ENCODE assay signal across 18 cellular contexts in the genomic region with DNA sequence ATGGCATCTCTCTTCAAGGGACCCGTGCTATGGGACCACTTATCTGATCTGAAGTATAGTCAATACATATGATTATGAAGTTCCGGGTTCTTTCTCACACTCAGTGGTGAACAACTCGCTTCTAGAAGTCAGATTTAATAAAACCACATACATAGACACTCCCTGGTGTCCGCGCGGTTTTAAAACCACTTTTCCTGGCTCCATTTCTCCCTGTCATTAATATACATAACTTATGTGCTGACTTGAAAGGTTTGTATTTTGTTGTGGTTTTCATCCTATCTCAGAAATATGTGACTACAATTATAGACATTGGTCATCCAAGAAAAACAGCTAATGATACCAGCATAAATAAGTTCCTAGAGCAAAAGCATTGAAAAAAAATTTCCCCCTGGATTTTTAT. TPM values are rescaled to one million over a fixed set of nuclear protein-coding genes. Genes with fewer than 3 reads are reported as not detected.
A peak's percentile ranks its signal among the peaks of the same experiment; 100 is the strongest.
DNase-seq lines count a peak whose midpoint lies in the region; ATAC-seq and TF ChIP-seq lines count a peak whose summit lies in the region.
"Had no signal": no experiment of that assay in that cellular context is flagged by ENCODE, and none has a peak within 500 bp of the region (broad histone marks: within the 10 kb centered on the region; RNA-seq: fewer than 3 reads in every experiment).

No MANE protein-coding gene starts in this region.

- TF ChIP-seq POLR2A in heart left ventricle (IDR thresholded peaks at IDR 0.05) (no peak), esophagus squamous epithelium (IDR thresholded peaks at IDR 0.05) (no peak), sigmoid colon (IDR thresholded peaks at IDR 0.05) (no peak), vagina (IDR thresholded peaks at IDR 0.05) (no peak), thyroid gland (IDR thresholded peaks at IDR 0.05) (no peak)

- no peak for ATAC-seq in heart left ventricle

- H3K27ac ChIP-seq in right atrium auricular region (peak overlapping the region; percentile 13 to 81), heart left ventricle (peak overlapping the region in 4 of 12 donors; percentile 17 to 91 (median 84)), esophagus squamous epithelium (peak overlapping the region; percentile 74 to 91 (median 86)), sigmoid colon (peak overlapping the region; percentile 24 to 82 (median 74)), vagina (peak overlapping the region; percentile 82), thyroid gland (no peak overlapping the region)
- H3K27ac ChIP-seq: C4-2B had no signal

- H3K4me3 ChIP-seq in right atrium auricular region (no peak overlapping the region), heart left ventricle (no peak overlapping the region), esophagus squamous epithelium (no peak overlapping the region), sigmoid colon (no peak overlapping the region), vagina (no peak overlapping the region), thyroid gland (replicated peaks in 1 of 3) (no peak overlapping the region)
- H3K4me3 ChIP-seq: Peyer's patch had no signal

- TF ChIP-seq EP300 in sigmoid colon (IDR thresholded peaks at IDR 0.05): no peak

- no peaks in the 10 kb centered on the region for H3K27me3 ChIP-seq in right atrium auricular region
- H3K27me3 ChIP-seq in heart left ventricle: no peaks in the 10 kb centered on the region
- H3K27me3 ChIP-seq in esophagus squamous epithelium: no peaks in the 10 kb centered on the region
- no peaks in the 10 kb centered on the region for H3K27me3 ChIP-seq in sigmoid colon
- H3K27me3 ChIP-seq in vagina: no peaks in the 10 kb centered on the region
- no peaks in the 10 kb centered on the region for H3K27me3 ChIP-seq in thyroid gland
- H3K27me3 ChIP-seq: Peyer's patch had no signal

- DNase-seq in right atrium auricular region (ENCODE audit: low spot score) (no peak), heart left ventricle (no peak), esophagus squamous epithelium (lab: John Stamatoyannopoulos, UW) (no peak), sigmoid colon (no peak), vagina (ENCODE audit: extremely low spot score in 2 of 2) (peak in 1 of 2 donors; percentile 25), thyroid gland (no peak), kidney tubule cell (ENCODE audit: low spot score) (no peak), HT-29 (ENCODE audit: low spot score) (no peak)
- DNase-seq: GOT3, KG1, NCI-H1092, NCI-H1694, NCI-H2107, NCI-H226, NCI-H524 treated with DMSO at 0.1 percent for 48 hours, Peyer's patch, SHP77 had no signal

- intact Hi-C loops in heart left ventricle (cut with DNase I): loop anchor here in 1 of 10 donors (10.0 kb wide), 1 partner anchor 134 kb away; no protein-coding TSS in a partner anchor
- intact Hi-C loops in esophagus squamous epithelium (cut with DNase I): no loop called here
- intact Hi-C loops in sigmoid colon (cut with DNase I): no loop called here
- intact Hi-C loops in vagina (cut with DNase I): no loop called here
- intact Hi-C loops in thyroid gland (cut with DNase I): no loop called here

- TF ChIP-seq CTCF in right atrium auricular region (IDR thresholded peaks at IDR 0.05) (no peak), heart left ventricle (IDR thresholded peaks at IDR 0.05) (no peak), esophagus squamous epithelium (IDR thresholded peaks at IDR 0.05) (no peak), sigmoid colon (IDR thresholded peaks at IDR 0.05) (no peak), vagina (IDR thresholded peaks at IDR 0.05) (no peak), thyroid gland (IDR thresholded peaks at IDR 0.05) (no peak)

- H3K9me3 ChIP-seq in right atrium auricular region: no peaks in the 10 kb centered on the region
- H3K9me3 ChIP-seq in heart left ventricle: no peaks in the 10 kb centered on the region
- H3K9me3 ChIP-seq in esophagus squamous epithelium: no peaks in the 10 kb centered on the region
- H3K9me3 ChIP-seq in sigmoid colon: no peaks in the 10 kb centered on the region
- no peaks in the 10 kb centered on the region for H3K9me3 ChIP-seq in vagina
- H3K9me3 ChIP-seq in thyroid gland: no peaks in the 10 kb centered on the region
- H3K9me3 ChIP-seq: Peyer's patch had no signal

- 83 to 93% (median 90%) methylated on average over 6 of the region's 6 CpGs for WGBS in heart left ventricle, 4 donors
- WGBS in esophagus squamous epithelium, 2 donors: 80% methylated on average over 6 of the region's 6 CpGs
- WGBS in sigmoid colon, 2 donors: 91 to 96% methylated on average over 6 of the region's 6 CpGs
- 87 to 91% methylated on average over 6 of the region's 6 CpGs for WGBS in thyroid gland, 2 donors

- peaks cover 11% of the 10 kb centered on the region for H3K36me3 ChIP-seq in right atrium auricular region
- peaks cover 0 to 13% (median 0%) of the 10 kb centered on the region in 9 donors for H3K36me3 ChIP-seq in heart left ventricle
- H3K36me3 ChIP-seq in esophagus squamous epithelium: peaks cover 0 to 12% (median 0%) of the 10 kb centered on the region in 3 donors
- peaks cover 0 to 34% (median 14%) of the 10 kb centered on the region in 4 donors for H3K36me3 ChIP-seq in sigmoid colon
- no peaks in the 10 kb centered on the region for H3K36me3 ChIP-seq in vagina
- H3K36me3 ChIP-seq in thyroid gland: no peaks in the 10 kb centered on the region
- H3K36me3 ChIP-seq: Peyer's patch had no signal

- peaks cover 0 to 46% of the 10 kb centered on the region in 2 donors for H3K4me1 ChIP-seq in right atrium auricular region
- peaks cover 0 to 78% (median 39%) of the 10 kb centered on the region in 12 donors for H3K4me1 ChIP-seq in heart left ventricle
- H3K4me1 ChIP-seq in esophagus squamous epithelium: peaks cover 19 to 81% (median 31%) of the 10 kb centered on the region in 3 donors
- peaks cover 0 to 98% (median 78%) of the 10 kb centered on the region in 4 donors for H3K4me1 ChIP-seq in sigmoid colon
- peaks cover 70% of the 10 kb centered on the region for H3K4me1 ChIP-seq in vagina
- H3K4me1 ChIP-seq in thyroid gland: peaks cover 0 to 13% of the 10 kb centered on the region in 2 donors
- H3K4me1 ChIP-seq: Peyer's patch had no signal

RNA-seq across cellular contexts. Expression of a gene that starts 34.0 kb away (rescaled TPM):
- total RNA-seq in right atrium auricular region (100 to 1,000 TPM; 260 to 340 TPM), heart left ventricle (100 to 1,000 TPM; 262 to 589 (median 387) TPM), esophagus squamous epithelium (100 to 1,000 TPM in 2 of 4 donors, 10 to 100 TPM in 2; 71.1 to 227 (median 147) TPM), sigmoid colon (1,000 to 10,000 TPM in 1 of 4 donors, 100 to 1,000 TPM in 3; 637 to 1,443 (median 763) TPM), vagina (111 TPM), thyroid gland (100 to 1,000 TPM in 2 of 4 donors, 10 to 100 TPM in 2; 59.9 to 211 (median 134) TPM)
- polyA plus RNA-seq in heart left ventricle (100 to 1,000 TPM in 1 of 2 donors, 10 to 100 TPM in 1; 95.2 to 139 TPM), sigmoid colon (10 to 100 TPM in 2 of 3 donors, 1 to 10 TPM in 1; 8.3 to 42.5 (median 10.8) TPM)
- 5.7 and 6.0 TPM in 2 replicates for total RNA-seq in HT-29 (2014; rRNA removed; shearing (Covaris generic))

Comparison
In these comparisons a context has a peak if more than half of its experiments do, and no peak if none do; other contexts are left out.
1. H3K27ac ChIP-seq: peak in right atrium auricular region (2 of 2), esophagus squamous epithelium (4 of 4), sigmoid colon (4 of 4) and vagina (single experiment); none in thyroid gland (0 of 3).